16 cellular contexts compared by ENCODE assay signal in the genomic region with DNA sequence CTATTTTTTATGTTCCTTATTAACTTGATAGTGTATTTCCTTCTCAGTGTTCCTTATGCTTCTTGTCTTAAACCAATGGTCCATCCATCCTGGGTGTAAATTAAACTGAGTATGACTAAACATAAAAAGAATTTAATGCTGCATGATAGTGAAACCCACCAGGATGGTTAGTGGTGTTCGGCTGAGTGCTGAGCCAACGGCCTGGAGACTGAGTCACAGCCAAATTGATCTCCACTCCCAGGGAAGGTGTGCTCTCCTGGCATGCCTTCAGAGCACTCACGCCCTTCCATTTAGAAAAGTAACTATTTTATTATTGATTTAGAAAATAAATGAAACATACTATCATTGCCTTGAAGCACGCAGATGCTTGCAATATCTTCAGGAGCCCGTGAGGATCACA. TPM values are rescaled to one million over a fixed set of nuclear protein-coding genes. Genes with fewer than 3 reads are reported as not detected.
"Had no signal": no experiment of that assay in that cellular context is flagged by ENCODE, and none has a peak within 500 bp of the region (broad histone marks: within the 10 kb centered on the region; RNA-seq: fewer than 3 reads in every experiment).

No MANE protein-coding gene starts in this region.

- DNase-seq: activated CD4-positive, alpha-beta T cell treated with anti-CD3 and anti-CD28 coated beads for 36 hours; activated CD4-positive, alpha-beta T cell treated with anti-CD3 and anti-CD28 coated beads, Interleukin-2, amount 50 U/mL, for 48 hours; activated gamma-delta T cell treated with Interleukin-2 at 50 U/mL for 16 hours; adrenal gland; effector CD8-positive, alpha-beta T cell; stimulated activated naive CD4-positive, alpha-beta T cell; T-helper 2 cell had no signal

- H3K4me3 ChIP-seq: adrenal gland, esophagus muscularis mucosa, hepatocyte, lung had no signal

- ATAC-seq: activated CD4-positive, alpha-beta T cell treated with anti-CD3 and anti-CD28 coated beads for 36 hours; activated naive CD4-positive, alpha-beta T cell treated with anti-CD3 and anti-CD28 coated beads, Interleukin-2, amount 50 U/mL, for 72 hours; left lobe of liver had no signal

- H3K9me3 ChIP-seq: adrenal gland, esophagus muscularis mucosa had no signal

- H3K4me1 Mint-ChIP-seq: activated CD4-positive, alpha-beta T cell treated with anti-CD3 and anti-CD28 coated beads for 36 hours had no signal

- H3K27me3 ChIP-seq: adrenal gland, esophagus muscularis mucosa, hepatocyte had no signal

- H3K27ac Mint-ChIP-seq: activated CD4-positive, alpha-beta T cell treated with anti-CD3 and anti-CD28 coated beads for 36 hours; activated naive CD4-positive, alpha-beta T cell treated with anti-CD3 and anti-CD28 coated beads, Interleukin-2, amount 50 U/mL, for 72 hours; dendritic cell treated with granulocyte-macrophage colony-stimulating factor and Interleukin-4, amounts not matched to agents 40 ng/mL and 50 ng/mL, for 4 days; mesothelial cell of epicardium; WTC11 had no signal

- H2AFZ ChIP-seq: hepatocyte had no signal

- H3K27ac ChIP-seq: adrenal gland, esophagus muscularis mucosa had no signal

- H3K79me2 ChIP-seq: hepatocyte had no signal

- H3K36me3 Mint-ChIP-seq: activated naive CD4-positive, alpha-beta T cell treated with anti-CD3 and anti-CD28 coated beads, Interleukin-2, amount 50 U/mL, for 72 hours; mesothelial cell of epicardium; WTC11 had no signal

- H3K4me3 Mint-ChIP-seq: activated CD4-positive, alpha-beta T cell treated with anti-CD3 and anti-CD28 coated beads for 36 hours; dendritic cell treated with granulocyte-macrophage colony-stimulating factor and Interleukin-4, amounts not matched to agents 40 ng/mL and 50 ng/mL, for 4 days; WTC11 had no signal

- H3K9me3 Mint-ChIP-seq: activated naive CD4-positive, alpha-beta T cell treated with anti-CD3 and anti-CD28 coated beads, Interleukin-2, amount 50 U/mL, for 72 hours; dendritic cell treated with granulocyte-macrophage colony-stimulating factor and Interleukin-4, amounts not matched to agents 40 ng/mL and 50 ng/mL, for 4 days; nephron had no signal

- H3K36me3 ChIP-seq: adrenal gland, esophagus muscularis mucosa had no signal

RNA-seq across cellular contexts. Expression of a gene that starts 39.9 kb away (rescaled TPM):
- total RNA-seq: activated CD4-positive, alpha-beta T cell treated with anti-CD3 and anti-CD28 coated beads for 36 hours; activated naive CD4-positive, alpha-beta T cell treated with anti-CD3 and anti-CD28 coated beads, Interleukin-2, amount 50 U/mL, for 72 hours had no signal
